Comparison of ENCODE assay signal across 8 cellular contexts in the genomic region with DNA sequence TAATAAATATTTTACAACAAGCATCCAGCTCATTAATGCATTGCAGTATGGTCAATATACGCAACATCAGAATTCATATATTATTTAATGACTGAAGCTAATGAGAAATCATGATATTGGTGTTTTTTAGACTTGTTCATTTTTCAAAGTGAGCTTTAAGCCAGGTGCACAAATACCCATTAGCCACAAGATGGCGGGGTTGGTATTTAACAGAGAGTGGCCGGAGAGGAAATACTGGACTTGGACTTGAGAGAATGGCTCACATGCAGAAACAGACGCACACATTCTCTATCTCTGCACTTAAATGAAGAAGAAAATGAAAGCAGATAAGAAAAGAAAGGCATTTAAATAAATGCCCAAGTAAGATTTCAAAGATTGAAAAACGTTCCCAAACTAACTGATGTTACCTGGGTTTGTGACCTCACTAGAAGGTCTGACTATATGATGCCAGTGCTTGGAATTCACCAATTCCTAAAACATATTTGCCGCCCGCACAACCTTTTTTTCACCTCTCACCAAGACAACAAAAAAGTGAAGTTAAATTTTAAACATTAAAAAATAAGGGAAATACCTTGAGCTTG. TPM values are rescaled to one million over a fixed set of nuclear protein-coding genes. Genes with fewer than 3 reads are reported as not detected.
DNase-seq lines count a peak whose midpoint lies in the region; ATAC-seq and FAIRE-seq lines count a peak whose summit lies in the region.

No MANE protein-coding gene starts in this region.

- H3K4me2 ChIP-seq in mesenchymal stem cell (ENCODE audit: low read length, poor library complexity, severe bottlenecking): no peak overlapping the region

- H3K4ac ChIP-seq in mesenchymal stem cell (ENCODE audit: low read depth in 1 of 2, low read length in 2 of 2): no peak overlapping the region

- no peak overlapping the region for H3K27ac Mint-ChIP-seq in activated CD4-positive, alpha-beta T cell treated with anti-CD3 and anti-CD28 coated beads, Interleukin-2, amount 10 ng/mL, durations not matched to agents 24 days and 14 days

- H4K8ac ChIP-seq in mesenchymal stem cell (ENCODE audit: low read length): no peak overlapping the region

- no peaks in the 10 kb centered on the region for H3K9me3 Mint-ChIP-seq in activated CD4-positive, alpha-beta T cell treated with anti-CD3 and anti-CD28 coated beads, Interleukin-2, amount 10 ng/mL, durations not matched to agents 24 days and 14 days

- H2BK5ac ChIP-seq in mesenchymal stem cell (ENCODE audit: low read depth, low read length, poor library complexity, severe bottlenecking): no peak overlapping the region

- H3K18ac ChIP-seq in mesenchymal stem cell (ENCODE audit: low read depth in 1 of 2, low read length in 2 of 2): no peak overlapping the region

- H3K27me3 ChIP-seq in mesenchymal stem cell (ENCODE audit: control insufficient read depth in 1 of 2, insufficient read depth in 1 of 2, low read length in 2 of 2): peaks cover 7 to 9% of the 10 kb centered on the region in 2 experiments

- H2AFZ ChIP-seq in mesenchymal stem cell (ENCODE audit: low read depth, low read length): no peak overlapping the region

- no peaks in the 10 kb centered on the region for H3K4me1 ChIP-seq in mesenchymal stem cell (ENCODE audit: control insufficient read depth, insufficient read depth, low read depth, low read length)

- ATAC-seq in GM21515 (IDR thresholded peaks at IDR 0.05; ENCODE audit: unreplicated experiment): peak; percentile 76

- no peak overlapping the region for H3K9ac ChIP-seq in mesenchymal stem cell (ENCODE audit: low read length)

- no peak overlapping the region for H2AK5ac ChIP-seq in mesenchymal stem cell (ENCODE audit: low read length, severe bottlenecking)

- no peak overlapping the region for H2BK120ac ChIP-seq in mesenchymal stem cell (ENCODE audit: low read depth, low read length)

- H3K27me3 Mint-ChIP-seq in activated CD4-positive, alpha-beta T cell treated with anti-CD3 and anti-CD28 coated beads, Interleukin-2, amount 10 ng/mL, durations not matched to agents 24 days and 14 days: peaks cover 10% of the 10 kb centered on the region

- no peaks in the 10 kb centered on the region for H3K36me3 Mint-ChIP-seq in activated CD4-positive, alpha-beta T cell treated with anti-CD3 and anti-CD28 coated beads, Interleukin-2, amount 10 ng/mL, durations not matched to agents 24 days and 14 days (ENCODE audit: low read depth)

- H3K4me3 Mint-ChIP-seq in activated CD4-positive, alpha-beta T cell treated with anti-CD3 and anti-CD28 coated beads, Interleukin-2, amount 10 ng/mL, durations not matched to agents 24 days and 14 days: no peak overlapping the region

- H3K27ac ChIP-seq in mesenchymal stem cell (ENCODE audit: low read length, poor library complexity, severe bottlenecking): no peak overlapping the region

- H3K23ac ChIP-seq in mesenchymal stem cell (ENCODE audit: low read length in 2 of 2): no peak overlapping the region

- H2BK15ac ChIP-seq in mesenchymal stem cell (ENCODE audit: low read depth, poor library complexity, severe bottlenecking): no peak overlapping the region

- no peak for FAIRE-seq in RCC 7860 (lab: Jason Lieb, UNC)

- no peaks in the 10 kb centered on the region for H3K36me3 ChIP-seq in mesenchymal stem cell (ENCODE audit: control insufficient read depth in 1 of 2, insufficient read depth in 2 of 2, low read depth in 1 of 2, low read length in 2 of 2)

- peaks cover 7% of the 10 kb centered on the region for H3K4me1 Mint-ChIP-seq in activated CD4-positive, alpha-beta T cell treated with anti-CD3 and anti-CD28 coated beads, Interleukin-2, amount 10 ng/mL, durations not matched to agents 24 days and 14 days

- intact Hi-C loops in activated CD4-positive, alpha-beta T cell treated with anti-CD3 and anti-CD28 coated beads, Interleukin-2, amount 10 ng/mL, durations not matched to agents 24 days and 14 days (cut with micrococcal nuclease): no loop called here

- 0% methylated on average over 3 of the region's 7 CpGs for WGBS in mesenchymal stem cell

- H3K9me3 ChIP-seq in mesenchymal stem cell (ENCODE audit: control insufficient read depth, low read length): no peaks in the 10 kb centered on the region

- DNase-seq in activated CD4-positive, alpha-beta T cell treated with anti-CD3 and anti-CD28 coated beads, Interleukin-2, amount 10 ng/mL, durations not matched to agents 24 days and 14 days: peak; percentile 65
- DNase-seq in activated CD4-positive, alpha-beta T cell treated with anti-CD3 and anti-CD28 coated beads for 1 hour: no peak
- peak; percentile 50 for DNase-seq in HT-29 (ENCODE audit: low spot score)
- peak; percentile 31 for DNase-seq in RCC 7860 (ENCODE audit: low spot score)
- DNase-seq in effector CD8-positive, alpha-beta T cell (lab: John Stamatoyannopoulos, UW): peak; percentile 0
- peak; percentile 63 for DNase-seq in mesenchymal stem cell
- no peak for DNase-seq in DMS153 treated with DMSO at 0.1 percent for 48 hours (lab: John Stamatoyannopoulos, UW; ENCODE audit: unreplicated experiment)

- H4K91ac ChIP-seq in mesenchymal stem cell (ENCODE audit: low read length): no peak overlapping the region

- H3K4me3 ChIP-seq in mesenchymal stem cell (ENCODE audit: insufficient read depth in 1 of 2, low read depth in 1 of 2, low read length in 2 of 2): no peak overlapping the region

- no peak overlapping the region for H3K14ac ChIP-seq in mesenchymal stem cell (ENCODE audit: low read length in 2 of 2)

- H2BK12ac ChIP-seq in mesenchymal stem cell (ENCODE audit: low read length in 2 of 2): no peak overlapping the region

- no peaks in the 10 kb centered on the region for H3K79me1 ChIP-seq in mesenchymal stem cell (replicated peaks; ENCODE audit: low read length, poor library complexity, severe bottlenecking)

RNA-seq across cellular contexts. Expression of gene CRBN, which starts 21.2 kb away (rescaled TPM):
- total RNA-seq in activated CD4-positive, alpha-beta T cell treated with anti-CD3 and anti-CD28 coated beads, Interleukin-2, amount 10 ng/mL, durations not matched to agents 24 days and 14 days: 37.0 and 40.0 TPM in 2 replicates
- total RNA-seq in HT-29 (2014; rRNA removed; shearing (Covaris generic)): 6.4 and 8.4 TPM in 2 replicates
- polyA plus RNA-seq in mesenchymal stem cell (2013, experiment 1 of 2): 20.3 TPM
- polyA plus RNA-seq in mesenchymal stem cell (2013, experiment 2 of 2): 20.1 TPM

Comparison
In these comparisons a context has a peak if more than half of its experiments do, and no peak if none do; other contexts are left out.
1. DNase-seq: peak in activated CD4-positive, alpha-beta T cell treated with anti-CD3 and anti-CD28 coated beads, Interleukin-2, amount 10 ng/mL, durations not matched to agents 24 days and 14 days (single experiment), HT-29 (single experiment), RCC 7860 (single experiment), effector CD8-positive, alpha-beta T cell (single experiment) and mesenchymal stem cell (single experiment); none in activated CD4-positive, alpha-beta T cell treated with anti-CD3 and anti-CD28 coated beads for 1 hour (single experiment) and DMS153 treated with DMSO at 0.1 percent for 48 hours (single experiment).